ENCODE assay signal across 8 cellular contexts in genomic region chr11:29343465-29344333, GRCh38.
DNase-seq lines count a peak whose midpoint lies in the region; ATAC-seq, FAIRE-seq and TF ChIP-seq lines count a peak whose summit lies in the region.

No MANE protein-coding gene starts in this region.

- H3K36me3 Mint-ChIP-seq in endothelial cell (ENCODE audit: low read depth, unreplicated experiment) = no peaks in the 10 kb centered on the region

- H3K27ac Mint-ChIP-seq in endothelial cell (ENCODE audit: unreplicated experiment) = no peak overlapping the region

- no peaks in the 10 kb centered on the region for H3K9me3 Mint-ChIP-seq in endothelial cell (ENCODE audit: unreplicated experiment)

- peak; percentile 56 for ATAC-seq in Right ventricle myocardium inferior
- peak; percentile 98 for ATAC-seq in GM21717 (IDR thresholded peaks at IDR 0.05; ENCODE audit: unreplicated experiment)
- peak; percentile 75 for ATAC-seq in aorta (ENCODE audit: low FRiP score)

- WGBS in aorta, 2 donors = 32 to 36% methylated on average over 8 of the region's 8 CpGs

- peak; percentile 80 for TF ChIP-seq CTCF in endothelial cell (IDR thresholded peaks at IDR 0.05; ENCODE audit: unreplicated experiment)

- H3K4me1 Mint-ChIP-seq in endothelial cell (ENCODE audit: unreplicated experiment) = peaks cover 2% of the 10 kb centered on the region

- H3K4me3 ChIP-seq in aorta (ENCODE audit: low read length in 2 of 2) = no peak overlapping the region

- no peak overlapping the region for H3K27ac ChIP-seq in aorta (ENCODE audit: low read depth in 1 of 2, low read length in 2 of 2)

- H3K27me3 Mint-ChIP-seq in endothelial cell (ENCODE audit: unreplicated experiment) = no peaks in the 10 kb centered on the region

- no peaks in the 10 kb centered on the region for H3K9me3 ChIP-seq in aorta (ENCODE audit: control insufficient read depth, low read length)

- H3K27me3 ChIP-seq in aorta (ENCODE audit: control insufficient read depth in 1 of 2, insufficient read depth in 2 of 2, low read length in 1 of 2) = no peaks in the 10 kb centered on the region

- H3K36me3 ChIP-seq in aorta (ENCODE audit: control insufficient read depth in 1 of 2, insufficient read depth in 2 of 2, low read length in 1 of 2) = no peaks in the 10 kb centered on the region

- no peaks in the 10 kb centered on the region for H3K4me1 ChIP-seq in aorta (ENCODE audit: control insufficient read depth in 1 of 2, insufficient read depth in 2 of 2, low read length in 2 of 2)

- DNase-seq in Right ventricle myocardium inferior (ENCODE audit: missing footprints) (peak; percentile 74), cardiac septum (ENCODE audit: low spot score) (no peak), HTR-8/SVneo (ENCODE audit: insufficient read length, low spot score) (peak; percentile 27), SKM-1 treated with dmso at 0.1 percent for 144 hours (lab: John Stamatoyannopoulos, UW; ENCODE audit: unreplicated experiment) (peak; percentile 38), endothelial cell (ENCODE audit: low spot score) (peak; percentile 78), myocyte (ENCODE audit: low read depth) (peak; percentile 64), aorta (peak; percentile 52 to 77)

- intact Hi-C loops in Right ventricle myocardium inferior (cut with DNase I) (no loop called here), cardiac septum (cut with DNase I) (no loop called here), aorta (cut with DNase I) (no loop called here)

- peak; percentile 75 for FAIRE-seq in HTR-8/SVneo (lab: Jason Lieb, UNC)

- H3K4me3 Mint-ChIP-seq in endothelial cell (ENCODE audit: unreplicated experiment) = no peak overlapping the region
